Comparison of ENCODE assay signal across 18 cellular contexts in the genomic region with DNA sequence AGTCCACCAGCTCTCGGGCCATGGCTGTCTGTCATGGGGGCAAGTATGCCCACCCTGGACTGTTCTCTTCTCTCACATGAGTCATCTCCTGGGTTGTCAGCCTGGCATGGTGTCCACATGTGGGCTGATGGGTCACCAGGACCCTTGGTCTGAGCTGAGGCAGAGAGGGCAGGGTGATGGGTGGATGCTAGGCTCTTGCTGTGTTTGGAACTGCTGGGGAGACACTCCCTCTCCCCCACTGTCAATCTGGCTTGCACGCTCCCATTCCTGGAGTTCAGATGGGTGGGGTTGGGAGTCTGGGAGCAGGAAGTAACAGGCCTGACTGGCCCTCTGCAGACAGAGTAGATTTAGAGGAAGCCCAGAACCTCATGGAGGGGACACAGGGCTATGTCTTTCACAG. TPM values are rescaled to one million over a fixed set of nuclear protein-coding genes. Genes with fewer than 3 reads are reported as not detected.
DNase-seq lines count a peak whose midpoint lies in the region; ATAC-seq and TF ChIP-seq lines count a peak whose summit lies in the region.
"Had no signal": no experiment of that assay in that cellular context is flagged by ENCODE, and none has a peak within 500 bp of the region (broad histone marks: within the 10 kb centered on the region; RNA-seq: fewer than 3 reads in every experiment).

No MANE protein-coding gene starts in this region.

- no CpG with 5 or more reads among the region's 2 CpGs for WGBS in IMR-90 (ENCODE audit: extremely low coverage in 2 of 2, insufficient read length in 1 of 2), 2 experiments

- dilution Hi-C loops in IMR-90 (cut with HindIII; ENCODE audit: low sequenced_read_pairs, unreplicated experiment), result no loop called here

- POLR2A ChIA-PET in IMR-90 (lab: Charles Lee; ENCODE audit: unreplicated experiment), result no interaction called here

- H3K4me3 ChIP-seq in IMR-90 (ENCODE audit: insufficient read depth, low read depth, low read length) (no peak overlapping the region), mucosa of descending colon (no peak overlapping the region)
- H3K4me3 ChIP-seq: PC-9 had no signal

- ATAC-seq in IMR-90 (ENCODE audit: low read depth), result no peak
- ATAC-seq in mucosa of descending colon, result peak; percentile 72
- ATAC-seq in GM21515 (IDR thresholded peaks at IDR 0.05; ENCODE audit: unreplicated experiment), result no peak

- TF ChIP-seq CTCF in IMR-90 (conservative IDR thresholded peaks at IDR 0.05; ENCODE audit: low read depth, low read length) (no peak), mucosa of descending colon (IDR thresholded peaks at IDR 0.05) (no peak)

- no peak overlapping the region for H3K56ac ChIP-seq in IMR-90 (ENCODE audit: extremely low read depth, insufficient read depth, low read length)

- no peak for DNase-seq in IMR-90
- no peak for DNase-seq in mucosa of descending colon
- no peak for DNase-seq in DMS79 (lab: John Stamatoyannopoulos, UW)
- DNase-seq in amygdala (lab: John Stamatoyannopoulos, UW), result no peak
- DNase-seq in NCI-H748 (lab: John Stamatoyannopoulos, UW; ENCODE audit: unreplicated experiment), result no peak
- DNase-seq: BE2C; CD8-positive, alpha-beta memory T cell; DMS79 treated with DMSO at 0.1 percent for 48 hours; HCEC 1CT; NCI-H1417 treated with DMSO at 0.1 percent for 48 hours; NCI-H1930; NCI-H2171; NCI-H446; NCI-H774 had no signal

- no peak overlapping the region for H2BK15ac ChIP-seq in IMR-90 (ENCODE audit: low read depth, low read length)

- H3K4me1 Mint-ChIP-seq in dendritic cell treated with granulocyte-macrophage colony-stimulating factor and Interleukin-4, amounts not matched to agents 40 ng/mL and 50 ng/mL, for 4 days (ENCODE audit: low read depth), result peaks cover 78% of the 10 kb centered on the region

- no peak overlapping the region for H3K4me2 ChIP-seq in IMR-90 (ENCODE audit: low read depth, low read length)
- H3K4me2 ChIP-seq: PC-9 had no signal

- H3K18ac ChIP-seq in IMR-90 (ENCODE audit: low read depth, low read length), result no peak overlapping the region

- no peak overlapping the region for H3K9ac ChIP-seq in IMR-90 (ENCODE audit: low read depth, low read length)

- no peak overlapping the region for H3K4me3 Mint-ChIP-seq in dendritic cell treated with granulocyte-macrophage colony-stimulating factor and Interleukin-4, amounts not matched to agents 40 ng/mL and 50 ng/mL, for 4 days
- H3K4me3 Mint-ChIP-seq: CD8-positive, alpha-beta memory T cell had no signal

- 0 out of 2 replicates have a peak overlapping the region, but pooled peaks have one; percentile 65 for H3K14ac ChIP-seq in IMR-90 (replicated peaks; ENCODE audit: low read depth, low read length)

- H2BK20ac ChIP-seq in IMR-90 (ENCODE audit: low read depth, low read length), result no peak overlapping the region

- intact Hi-C loops in IMR-90 (cut with micrococcal nuclease), result no loop called here
- intact Hi-C loops in dendritic cell treated with granulocyte-macrophage colony-stimulating factor and Interleukin-4, amounts not matched to agents 40 ng/mL and 50 ng/mL, for 4 days (cut with micrococcal nuclease), result no loop called here
- intact Hi-C loops in mucosa of descending colon (cut with DNase I, micrococcal nuclease), result no loop called here

- H2BK5ac ChIP-seq in IMR-90 (ENCODE audit: low read depth, low read length, poor library complexity, severe bottlenecking), result no peak overlapping the region

- no peak overlapping the region for H2BK120ac ChIP-seq in IMR-90 (ENCODE audit: low read depth, low read length)

- CTCF ChIA-PET in IMR-90 (lab: Yijun Ruan, JAX), result no interaction called here

- peaks cover 71% of the 10 kb centered on the region for H4K20me1 ChIP-seq in IMR-90 (ENCODE audit: insufficient read depth, low read length)

- H3K27ac Mint-ChIP-seq in dendritic cell treated with granulocyte-macrophage colony-stimulating factor and Interleukin-4, amounts not matched to agents 40 ng/mL and 50 ng/mL, for 4 days, result peak overlapping the region; percentile 77
- H3K27ac Mint-ChIP-seq: CD8-positive, alpha-beta memory T cell had no signal

- H3K4me1 ChIP-seq in IMR-90 (ENCODE audit: control insufficient read depth, insufficient read depth, low read length) (peaks cover 27% of the 10 kb centered on the region), mucosa of descending colon (ENCODE audit: low read depth) (peaks cover 6% of the 10 kb centered on the region)
- H3K4me1 ChIP-seq: BE2C had no signal

- no peaks in the 10 kb centered on the region for H3K9me3 Mint-ChIP-seq in dendritic cell treated with granulocyte-macrophage colony-stimulating factor and Interleukin-4, amounts not matched to agents 40 ng/mL and 50 ng/mL, for 4 days
- H3K9me3 Mint-ChIP-seq: CD8-positive, alpha-beta memory T cell had no signal

- H3K4ac ChIP-seq in IMR-90 (ENCODE audit: low read depth, low read length), result peak overlapping the region; percentile 33; the same call in 1 of the 2 replicates

- H3K9me3 ChIP-seq in IMR-90 (ENCODE audit: control insufficient read depth, insufficient read depth, low read length), result no peaks in the 10 kb centered on the region
- H3K9me3 ChIP-seq in mucosa of descending colon, result no peaks in the 10 kb centered on the region
- H3K9me3 ChIP-seq: BE2C had no signal

- peak overlapping the region; percentile 77; the same call in 1 of the 2 replicates for H3K23ac ChIP-seq in IMR-90 (ENCODE audit: low read depth, low read length)

- BruUV-seq in IMR-90 (replicated peaks; lab: Mats Ljungman, UMichigan), result no TSS peak

- no peak for TF ChIP-seq RAD21 in IMR-90 (IDR thresholded peaks at IDR 0.05; ENCODE audit: low read length)

- peak overlapping the region; percentile 42; the same call in 1 of the 2 replicates for H4K91ac ChIP-seq in IMR-90 (ENCODE audit: insufficient read depth, low read depth, low read length)

- H3K9me1 ChIP-seq in IMR-90 (ENCODE audit: insufficient read depth, low read length), result peaks cover 16% of the 10 kb centered on the region

- H3K27me3 Mint-ChIP-seq in dendritic cell treated with granulocyte-macrophage colony-stimulating factor and Interleukin-4, amounts not matched to agents 40 ng/mL and 50 ng/mL, for 4 days, result no peaks in the 10 kb centered on the region
- H3K27me3 Mint-ChIP-seq: CD8-positive, alpha-beta memory T cell had no signal

- no peak overlapping the region for H4K8ac ChIP-seq in IMR-90 (ENCODE audit: low read depth in 2 of 2, low read length in 2 of 2)

- H4K5ac ChIP-seq in IMR-90 (ENCODE audit: low read depth, low read length), result no peak overlapping the region; the same call in 1 of the 2 replicates

- no peak for TF ChIP-seq POLR2A in IMR-90 (IDR thresholded peaks at IDR 0.05; ENCODE audit: low read depth, low read length)

- H3K79me1 ChIP-seq in IMR-90 (ENCODE audit: low read depth in 1 of 2, low read length in 2 of 2), result peaks cover 34 to 73% of the 10 kb centered on the region in 2 experiments

- no peaks in the 10 kb centered on the region for H3K36me3 Mint-ChIP-seq in dendritic cell treated with granulocyte-macrophage colony-stimulating factor and Interleukin-4, amounts not matched to agents 40 ng/mL and 50 ng/mL, for 4 days (ENCODE audit: low read depth)

- H2AFZ ChIP-seq in IMR-90 (replicated peaks; ENCODE audit: low read length, poor library complexity), result peak overlapping the region; percentile 33
- H2AFZ ChIP-seq: PC-9 had no signal

- H3K36me3 ChIP-seq in IMR-90 (ENCODE audit: control insufficient read depth, insufficient read depth, low read length) (peaks cover 19% of the 10 kb centered on the region; the same call in 1 of the 2 replicates), mucosa of descending colon (ENCODE audit: low read depth) (no peaks in the 10 kb centered on the region)
- H3K36me3 ChIP-seq: BE2C had no signal

- H3K27ac ChIP-seq in IMR-90 (ENCODE audit: insufficient read depth, low read length), result no peak overlapping the region
- H3K27ac ChIP-seq: HL-60, PC-9 had no signal

- H3K27me3 ChIP-seq in IMR-90 (ENCODE audit: control insufficient read depth, insufficient read depth, low read length), result no peaks in the 10 kb centered on the region
- H3K27me3 ChIP-seq: BE2C had no signal

- H2AK9ac ChIP-seq in IMR-90 (replicated peaks; ENCODE audit: low read depth, low read length, poor library complexity), result no peak overlapping the region

- peak overlapping the region; percentile 70 for H2AK5ac ChIP-seq in IMR-90 (ENCODE audit: low read depth, low read length)

- in situ Hi-C loops in IMR-90 (cut with MboI; ENCODE audit: low sequenced_read_pairs), result no loop called here

TF ChIP-seq in IMR-90, 13 proteins besides CTCF, POLR2A, EP300 and RAD21:
- TF ChIP-seq MXI1 (IDR thresholded peaks at IDR 0.05; ENCODE audit: borderline replicate concordance, low read depth, low read length), result no peak
- TF ChIP-seq NFE2L2 (IDR thresholded peaks at IDR 0.05; ENCODE audit: low read depth, low read length), result no peak

RNA-seq across cellular contexts. Expression of a gene that starts 28.9 kb away (rescaled TPM):
- total RNA-seq in IMR-90 (2012; rRNA removed) (8.9 and 12.5 TPM in 2 replicates), mucosa of descending colon (10 to 100 TPM; 20.5 to 50.4 (median 21.3) TPM)
- 19.5 and 21.9 TPM in 2 replicates for polyA plus RNA-seq in IMR-90 (2012; rRNA removed)
- polyA plus RNA-seq in IMR-90 (2012; cell fraction: cytosol; rRNA removed), result 12.2 and 18.8 TPM in 2 replicates
- 83.2 and 123 TPM in 2 replicates for polyA plus RNA-seq in IMR-90 (2012; cell fraction: nucleus; rRNA removed; ENCODE audit: low replicate concordance)
